1 cellular context compared by ENCODE assay signal in the genomic region with DNA sequence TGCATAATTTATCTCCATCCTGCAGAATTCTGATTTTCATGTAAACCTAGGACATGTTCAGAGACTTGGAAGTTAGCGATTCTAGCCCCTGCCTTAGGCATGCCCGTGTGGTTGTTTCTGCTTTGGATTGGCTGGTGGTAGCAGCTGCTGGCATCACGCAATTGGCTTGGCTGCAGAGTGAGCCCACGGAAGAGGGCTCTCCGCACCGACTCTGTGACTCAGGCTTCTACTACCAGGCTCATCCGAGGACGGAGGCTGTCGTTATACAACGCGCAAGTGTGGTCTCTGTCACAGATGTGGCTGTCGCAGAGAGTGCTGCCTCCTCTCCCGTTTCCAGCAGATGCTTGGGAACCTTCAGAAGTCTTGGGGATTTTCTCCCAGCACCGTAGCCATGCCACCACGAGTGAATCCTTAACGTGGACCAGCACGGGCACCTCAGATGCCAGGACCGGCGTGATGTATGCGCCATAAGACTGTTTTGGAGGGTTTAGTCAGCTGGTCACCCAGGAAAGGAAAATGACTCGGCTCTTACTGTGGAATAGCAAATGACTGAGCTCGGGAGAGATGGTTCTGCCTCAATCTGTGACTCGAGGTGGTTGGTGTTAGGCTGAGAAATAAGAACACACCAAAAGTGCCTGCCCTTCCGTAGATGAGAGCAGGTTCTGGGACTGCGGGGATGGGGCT.
TF ChIP-seq lines count a peak whose summit lies in the region.

No MANE protein-coding gene starts in this region.

TF ChIP-seq in IMR-90, 13 proteins besides CTCF, POLR2A, EP300 and RAD21:
- no peak for TF ChIP-seq MXI1 (IDR thresholded peaks at IDR 0.05; ENCODE audit: borderline replicate concordance, low read depth, low read length)
- TF ChIP-seq, protein P1, sequence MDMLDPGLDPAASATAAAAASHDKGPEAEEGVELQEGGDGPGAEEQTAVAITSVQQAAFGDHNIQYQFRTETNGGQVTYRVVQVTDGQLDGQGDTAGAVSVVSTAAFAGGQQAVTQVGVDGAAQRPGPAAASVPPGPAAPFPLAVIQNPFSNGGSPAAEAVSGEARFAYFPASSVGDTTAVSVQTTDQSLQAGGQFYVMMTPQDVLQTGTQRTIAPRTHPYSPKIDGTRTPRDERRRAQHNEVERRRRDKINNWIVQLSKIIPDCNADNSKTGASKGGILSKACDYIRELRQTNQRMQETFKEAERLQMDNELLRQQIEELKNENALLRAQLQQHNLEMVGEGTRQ (IDR thresholded peaks at IDR 0.05; ENCODE audit: low read depth, low read length), result no peak
- no peak for TF ChIP-seq RFX5 (IDR thresholded peaks at IDR 0.05; ENCODE audit: low read depth, low read length)
- TF ChIP-seq, protein P2, sequence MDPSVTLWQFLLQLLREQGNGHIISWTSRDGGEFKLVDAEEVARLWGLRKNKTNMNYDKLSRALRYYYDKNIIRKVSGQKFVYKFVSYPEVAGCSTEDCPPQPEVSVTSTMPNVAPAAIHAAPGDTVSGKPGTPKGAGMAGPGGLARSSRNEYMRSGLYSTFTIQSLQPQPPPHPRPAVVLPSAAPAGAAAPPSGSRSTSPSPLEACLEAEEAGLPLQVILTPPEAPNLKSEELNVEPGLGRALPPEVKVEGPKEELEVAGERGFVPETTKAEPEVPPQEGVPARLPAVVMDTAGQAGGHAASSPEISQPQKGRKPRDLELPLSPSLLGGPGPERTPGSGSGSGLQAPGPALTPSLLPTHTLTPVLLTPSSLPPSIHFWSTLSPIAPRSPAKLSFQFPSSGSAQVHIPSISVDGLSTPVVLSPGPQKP (IDR thresholded peaks at IDR 0.05; ENCODE audit: borderline replicate concordance, low read depth, low read length), result no peak
- no peak for TF ChIP-seq CHD1 (IDR thresholded peaks at IDR 0.05; ENCODE audit: low read depth, low read length)
- no peak for TF ChIP-seq RCOR1 (IDR thresholded peaks at IDR 0.05; ENCODE audit: insufficient replicate concordance, low read length)
- TF ChIP-seq SMC3 (IDR thresholded peaks at IDR 0.05; ENCODE audit: low read depth, low read length), result no peak
- no peak for TF ChIP-seq MAZ (IDR thresholded peaks at IDR 0.05; ENCODE audit: borderline replicate concordance, low read depth, low read length)
- TF ChIP-seq CEBPB (IDR thresholded peaks at IDR 0.05; ENCODE audit: low read depth, low read length), result no peak
- TF ChIP-seq BHLHE40 (IDR thresholded peaks at IDR 0.05; ENCODE audit: low read depth, low read length), result no peak
- TF ChIP-seq NFE2L2 (IDR thresholded peaks at IDR 0.05; ENCODE audit: low read depth, low read length), result no peak
- no peak for TF ChIP-seq FOS (IDR thresholded peaks at IDR 0.05; ENCODE audit: low read depth, low read length)
- TF ChIP-seq MAFK (IDR thresholded peaks at IDR 0.05; ENCODE audit: low read depth, low read length), result no peak
